3 cellular contexts compared by ENCODE assay signal in the genomic region with DNA sequence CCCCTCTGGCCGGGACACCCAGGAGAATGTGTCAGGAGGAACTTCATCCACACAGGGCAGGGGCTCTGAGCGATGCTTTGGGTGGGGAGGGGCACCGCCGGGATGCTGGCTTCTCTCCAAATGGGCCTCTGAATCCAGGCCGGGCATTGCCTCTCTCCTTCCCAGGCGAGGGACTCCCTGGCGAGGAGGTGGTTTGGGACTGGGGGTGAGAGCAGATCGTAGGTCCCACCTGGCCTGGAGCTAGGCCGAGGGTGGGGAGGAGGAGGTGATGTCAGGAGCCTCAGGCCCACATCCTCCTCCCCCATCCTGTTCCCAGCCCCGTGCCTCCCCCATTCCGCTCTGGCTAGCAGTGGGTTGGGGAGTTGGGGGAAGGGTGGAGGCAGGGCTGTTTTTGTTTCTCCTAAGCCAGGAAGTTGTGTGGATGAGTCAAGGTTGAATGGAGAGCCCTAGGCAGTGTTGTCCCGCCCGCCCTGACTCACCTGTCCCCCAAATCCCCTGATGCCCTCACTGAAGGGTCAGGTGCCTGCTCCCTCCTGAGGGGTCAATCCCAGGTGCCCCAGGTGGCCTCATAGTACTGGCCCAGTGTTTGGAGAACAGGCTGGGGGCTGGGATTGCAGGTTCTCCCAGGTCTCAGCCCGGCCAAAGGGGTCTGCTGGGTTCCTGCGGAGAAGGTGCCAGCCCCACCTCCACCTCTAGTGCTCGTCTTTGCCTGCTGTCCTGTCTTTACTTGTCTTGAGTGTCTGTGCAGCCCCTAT.
A peak's percentile ranks its signal among the peaks of the same experiment; 100 is the strongest.
TF ChIP-seq lines count a peak whose summit lies in the region.

No MANE protein-coding gene starts in this region.

TF ChIP-seq in A549, 52 proteins besides CTCF, POLR2A, EP300 and RAD21:
- TF ChIP-seq MAX (IDR thresholded peaks at IDR 0.05) (no peak), FOSL2 (IDR thresholded peaks at IDR 0.05) (peak; percentile 25; the same call in 1 of the 2 replicates), FOSL2 (CRISPR knock-in tag; IDR thresholded peaks at IDR 0.05) (no peak; the same call in 1 of the 2 replicates)

TF ChIP-seq in HCT116, 20 proteins besides CTCF, POLR2A, EP300 and RAD21:
- no peak for TF ChIP-seq ZFX (IDR thresholded peaks at IDR 0.05)
- peak; percentile 68 for TF ChIP-seq JUND (IDR thresholded peaks at IDR 0.05)
- no peak for TF ChIP-seq EGR1 (IDR thresholded peaks at IDR 0.05; ENCODE audit: low read depth)
- TF ChIP-seq REST (IDR thresholded peaks at IDR 0.05; ENCODE audit: low read depth) = no peak
- TF ChIP-seq POLR2AphosphoS5 (IDR thresholded peaks at IDR 0.05; ENCODE audit: low read depth, low read length) = peak; percentile 45; the same call in 1 of the 2 replicates
- TF ChIP-seq FOSL1 (IDR thresholded peaks at IDR 0.05; ENCODE audit: low read depth) = peak; percentile 79
- TF ChIP-seq SP1 (IDR thresholded peaks at IDR 0.05; ENCODE audit: low read depth) = peak; percentile 87
- peak; percentile 38 for TF ChIP-seq YY1 (IDR thresholded peaks at IDR 0.05; ENCODE audit: extremely low read depth, insufficient replicate concordance, low read depth, low read length)
- TF ChIP-seq MAX (IDR thresholded peaks at IDR 0.05) = peak; percentile 63

TF ChIP-seq in HepG2, 621 proteins besides CTCF, POLR2A, EP300 and RAD21 (continues in another document):
- no peak for TF ChIP-seq MXD1 (CRISPR knock-in tag; IDR thresholded peaks at IDR 0.05)
- TF ChIP-seq ZNF432 (CRISPR knock-in tag; IDR thresholded peaks at IDR 0.05; ENCODE audit: borderline replicate concordance) = no peak
- no peak for TF ChIP-seq ZNF644 (CRISPR knock-in tag; IDR thresholded peaks at IDR 0.05; ENCODE audit: low read depth)
- peak; percentile 68 for TF ChIP-seq ZNF792 (CRISPR knock-in tag; IDR thresholded peaks at IDR 0.05)
- peak; percentile 88; the same call in 1 of the 2 replicates for TF ChIP-seq ZNF788 (CRISPR knock-in tag; IDR thresholded peaks at IDR 0.05; ENCODE audit: borderline replicate concordance)
- TF ChIP-seq ZNF431 (CRISPR knock-in tag; IDR thresholded peaks at IDR 0.05; ENCODE audit: borderline replicate concordance, low read depth) = no peak
- TF ChIP-seq ZNF580 (CRISPR knock-in tag; IDR thresholded peaks at IDR 0.05; ENCODE audit: borderline replicate concordance, low read depth) = 0 out of 2 replicates have a peak, but pooled peaks have one; percentile 18
- peak; percentile 77 for TF ChIP-seq ZEB1 (IDR thresholded peaks at IDR 0.05; ENCODE audit: insufficient replicate concordance, low read depth)
- TF ChIP-seq, protein P1, sequence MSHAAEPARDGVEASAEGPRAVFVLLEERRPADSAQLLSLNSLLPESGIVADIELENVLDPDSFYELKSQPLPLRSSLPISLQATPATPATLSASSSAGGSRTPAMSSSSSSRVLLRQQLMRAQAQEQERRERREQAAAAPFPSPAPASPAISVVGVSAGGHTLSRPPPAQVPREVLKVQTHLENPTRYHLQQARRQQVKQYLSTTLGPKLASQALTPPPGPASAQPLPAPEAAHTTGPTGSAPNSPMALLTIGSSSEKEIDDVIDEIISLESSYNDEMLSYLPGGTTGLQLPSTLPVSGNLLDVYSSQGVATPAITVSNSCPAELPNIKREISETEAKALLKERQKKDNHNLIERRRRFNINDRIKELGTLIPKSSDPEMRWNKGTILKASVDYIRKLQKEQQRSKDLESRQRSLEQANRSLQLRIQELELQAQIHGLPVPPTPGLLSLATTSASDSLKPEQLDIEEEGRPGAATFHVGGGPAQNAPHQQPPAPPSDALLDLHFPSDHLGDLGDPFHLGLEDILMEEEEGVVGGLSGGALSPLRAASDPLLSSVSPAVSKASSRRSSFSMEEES (CRISPR knock-in tag; IDR thresholded peaks at IDR 0.05) = peak; percentile 77
- no peak for TF ChIP-seq ADNP (CRISPR knock-in tag; IDR thresholded peaks at IDR 0.05)
- peak; percentile 53; the same call in 1 of the 2 replicates for TF ChIP-seq FOXK1 (CRISPR knock-in tag; IDR thresholded peaks at IDR 0.05; ENCODE audit: borderline replicate concordance, low read depth)
- TF ChIP-seq ZNF747 (CRISPR knock-in tag; IDR thresholded peaks at IDR 0.05; ENCODE audit: borderline replicate concordance) = peak; percentile 83
- 0 out of 2 replicates have a peak, but pooled peaks have one; percentile 50 for TF ChIP-seq AKAP8 (CRISPR knock-in tag; IDR thresholded peaks at IDR 0.05)
- TF ChIP-seq PAF1 (CRISPR knock-in tag; IDR thresholded peaks at IDR 0.05) = no peak
- peak; percentile 5; the same call in 1 of the 2 replicates for TF ChIP-seq STAG1 (CRISPR knock-in tag; IDR thresholded peaks at IDR 0.05)
- TF ChIP-seq, protein P2, sequence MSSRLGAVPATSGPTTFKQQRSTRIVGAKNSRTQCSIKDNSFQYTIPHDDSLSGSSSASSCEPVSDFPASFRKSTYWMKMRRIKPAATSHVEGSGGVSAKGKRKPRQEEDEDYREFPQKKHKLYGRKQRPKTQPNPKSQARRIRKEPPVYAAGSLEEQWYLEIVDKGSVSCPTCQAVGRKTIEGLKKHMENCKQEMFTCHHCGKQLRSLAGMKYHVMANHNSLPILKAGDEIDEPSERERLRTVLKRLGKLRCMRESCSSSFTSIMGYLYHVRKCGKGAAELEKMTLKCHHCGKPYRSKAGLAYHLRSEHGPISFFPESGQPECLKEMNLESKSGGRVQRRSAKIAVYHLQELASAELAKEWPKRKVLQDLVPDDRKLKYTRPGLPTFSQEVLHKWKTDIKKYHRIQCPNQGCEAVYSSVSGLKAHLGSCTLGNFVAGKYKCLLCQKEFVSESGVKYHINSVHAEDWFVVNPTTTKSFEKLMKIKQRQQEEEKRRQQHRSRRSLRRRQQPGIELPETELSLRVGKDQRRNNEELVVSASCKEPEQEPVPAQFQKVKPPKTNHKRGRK (CRISPR knock-in tag; IDR thresholded peaks at IDR 0.05) = no peak
- TF ChIP-seq HINFP (CRISPR knock-in tag; IDR thresholded peaks at IDR 0.05; ENCODE audit: low read depth) = no peak
- TF ChIP-seq ZFP1 (CRISPR knock-in tag; IDR thresholded peaks at IDR 0.05) = no peak; the same call in 1 of the 2 replicates
- TF ChIP-seq ZFYVE20 (CRISPR knock-in tag; IDR thresholded peaks at IDR 0.05; ENCODE audit: borderline replicate concordance, low read depth) = no peak
- no peak for TF ChIP-seq ZNF225 (CRISPR knock-in tag; IDR thresholded peaks at IDR 0.05)
- TF ChIP-seq, protein P3, sequence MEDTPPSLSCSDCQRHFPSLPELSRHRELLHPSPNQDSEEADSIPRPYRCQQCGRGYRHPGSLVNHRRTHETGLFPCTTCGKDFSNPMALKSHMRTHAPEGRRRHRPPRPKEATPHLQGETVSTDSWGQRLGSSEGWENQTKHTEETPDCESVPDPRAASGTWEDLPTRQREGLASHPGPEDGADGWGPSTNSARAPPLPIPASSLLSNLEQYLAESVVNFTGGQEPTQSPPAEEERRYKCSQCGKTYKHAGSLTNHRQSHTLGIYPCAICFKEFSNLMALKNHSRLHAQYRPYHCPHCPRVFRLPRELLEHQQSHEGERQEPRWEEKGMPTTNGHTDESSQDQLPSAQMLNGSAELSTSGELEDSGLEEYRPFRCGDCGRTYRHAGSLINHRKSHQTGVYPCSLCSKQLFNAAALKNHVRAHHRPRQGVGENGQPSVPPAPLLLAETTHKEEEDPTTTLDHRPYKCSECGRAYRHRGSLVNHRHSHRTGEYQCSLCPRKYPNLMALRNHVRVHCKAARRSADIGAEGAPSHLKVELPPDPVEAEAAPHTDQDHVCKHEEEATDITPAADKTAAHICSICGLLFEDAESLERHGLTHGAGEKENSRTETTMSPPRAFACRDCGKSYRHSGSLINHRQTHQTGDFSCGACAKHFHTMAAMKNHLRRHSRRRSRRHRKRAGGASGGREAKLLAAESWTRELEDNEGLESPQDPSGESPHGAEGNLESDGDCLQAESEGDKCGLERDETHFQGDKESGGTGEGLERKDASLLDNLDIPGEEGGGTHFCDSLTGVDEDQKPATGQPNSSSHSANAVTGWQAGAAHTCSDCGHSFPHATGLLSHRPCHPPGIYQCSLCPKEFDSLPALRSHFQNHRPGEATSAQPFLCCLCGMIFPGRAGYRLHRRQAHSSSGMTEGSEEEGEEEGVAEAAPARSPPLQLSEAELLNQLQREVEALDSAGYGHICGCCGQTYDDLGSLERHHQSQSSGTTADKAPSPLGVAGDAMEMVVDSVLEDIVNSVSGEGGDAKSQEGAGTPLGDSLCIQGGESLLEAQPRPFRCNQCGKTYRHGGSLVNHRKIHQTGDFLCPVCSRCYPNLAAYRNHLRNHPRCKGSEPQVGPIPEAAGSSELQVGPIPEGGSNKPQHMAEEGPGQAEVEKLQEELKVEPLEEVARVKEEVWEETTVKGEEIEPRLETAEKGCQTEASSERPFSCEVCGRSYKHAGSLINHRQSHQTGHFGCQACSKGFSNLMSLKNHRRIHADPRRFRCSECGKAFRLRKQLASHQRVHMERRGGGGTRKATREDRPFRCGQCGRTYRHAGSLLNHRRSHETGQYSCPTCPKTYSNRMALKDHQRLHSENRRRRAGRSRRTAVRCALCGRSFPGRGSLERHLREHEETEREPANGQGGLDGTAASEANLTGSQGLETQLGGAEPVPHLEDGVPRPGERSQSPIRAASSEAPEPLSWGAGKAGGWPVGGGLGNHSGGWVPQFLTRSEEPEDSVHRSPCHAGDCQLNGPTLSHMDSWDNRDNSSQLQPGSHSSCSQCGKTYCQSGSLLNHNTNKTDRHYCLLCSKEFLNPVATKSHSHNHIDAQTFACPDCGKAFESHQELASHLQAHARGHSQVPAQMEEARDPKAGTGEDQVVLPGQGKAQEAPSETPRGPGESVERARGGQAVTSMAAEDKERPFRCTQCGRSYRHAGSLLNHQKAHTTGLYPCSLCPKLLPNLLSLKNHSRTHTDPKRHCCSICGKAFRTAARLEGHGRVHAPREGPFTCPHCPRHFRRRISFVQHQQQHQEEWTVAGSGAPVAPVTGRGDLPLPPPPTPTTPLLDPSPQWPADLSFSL (CRISPR knock-in tag; IDR thresholded peaks at IDR 0.05) = no peak
- TF ChIP-seq PBX3 (CRISPR knock-in tag; IDR thresholded peaks at IDR 0.05; ENCODE audit: borderline replicate concordance) = no peak
- TF ChIP-seq ZNF367 (CRISPR knock-in tag; IDR thresholded peaks at IDR 0.05; ENCODE audit: borderline replicate concordance) = no peak
- TF ChIP-seq, protein P4, sequence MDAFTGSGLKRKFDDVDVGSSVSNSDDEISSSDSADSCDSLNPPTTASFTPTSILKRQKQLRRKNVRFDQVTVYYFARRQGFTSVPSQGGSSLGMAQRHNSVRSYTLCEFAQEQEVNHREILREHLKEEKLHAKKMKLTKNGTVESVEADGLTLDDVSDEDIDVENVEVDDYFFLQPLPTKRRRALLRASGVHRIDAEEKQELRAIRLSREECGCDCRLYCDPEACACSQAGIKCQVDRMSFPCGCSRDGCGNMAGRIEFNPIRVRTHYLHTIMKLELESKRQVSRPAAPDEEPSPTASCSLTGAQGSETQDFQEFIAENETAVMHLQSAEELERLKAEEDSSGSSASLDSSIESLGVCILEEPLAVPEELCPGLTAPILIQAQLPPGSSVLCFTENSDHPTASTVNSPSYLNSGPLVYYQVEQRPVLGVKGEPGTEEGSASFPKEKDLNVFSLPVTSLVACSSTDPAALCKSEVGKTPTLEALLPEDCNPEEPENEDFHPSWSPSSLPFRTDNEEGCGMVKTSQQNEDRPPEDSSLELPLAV (CRISPR knock-in tag; conservative IDR thresholded peaks at IDR 0.05; ENCODE audit: low read depth) = no peak
- no peak for TF ChIP-seq SRF (IDR thresholded peaks at IDR 0.05; ENCODE audit: low read depth, low read length)
- TF ChIP-seq ZNF326 (CRISPR knock-in tag; IDR thresholded peaks at IDR 0.05; ENCODE audit: borderline replicate concordance) = no peak
- no peak for TF ChIP-seq ZNF235 (CRISPR knock-in tag; IDR thresholded peaks at IDR 0.05; ENCODE audit: borderline replicate concordance)
- TF ChIP-seq ZGPAT (CRISPR knock-in tag; IDR thresholded peaks at IDR 0.05) = peak; percentile 53; the same call in 1 of the 2 replicates
- TF ChIP-seq, protein P5, sequence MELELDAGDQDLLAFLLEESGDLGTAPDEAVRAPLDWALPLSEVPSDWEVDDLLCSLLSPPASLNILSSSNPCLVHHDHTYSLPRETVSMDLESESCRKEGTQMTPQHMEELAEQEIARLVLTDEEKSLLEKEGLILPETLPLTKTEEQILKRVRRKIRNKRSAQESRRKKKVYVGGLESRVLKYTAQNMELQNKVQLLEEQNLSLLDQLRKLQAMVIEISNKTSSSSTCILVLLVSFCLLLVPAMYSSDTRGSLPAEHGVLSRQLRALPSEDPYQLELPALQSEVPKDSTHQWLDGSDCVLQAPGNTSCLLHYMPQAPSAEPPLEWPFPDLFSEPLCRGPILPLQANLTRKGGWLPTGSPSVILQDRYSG (CRISPR knock-in tag; IDR thresholded peaks at IDR 0.05) = no peak
- no peak for TF ChIP-seq YEATS2 (CRISPR knock-in tag; IDR thresholded peaks at IDR 0.05; ENCODE audit: borderline replicate concordance)
- no peak for TF ChIP-seq STAT5B (CRISPR knock-in tag; IDR thresholded peaks at IDR 0.05)
